1 cellular context compared by ENCODE assay signal in the genomic region with DNA sequence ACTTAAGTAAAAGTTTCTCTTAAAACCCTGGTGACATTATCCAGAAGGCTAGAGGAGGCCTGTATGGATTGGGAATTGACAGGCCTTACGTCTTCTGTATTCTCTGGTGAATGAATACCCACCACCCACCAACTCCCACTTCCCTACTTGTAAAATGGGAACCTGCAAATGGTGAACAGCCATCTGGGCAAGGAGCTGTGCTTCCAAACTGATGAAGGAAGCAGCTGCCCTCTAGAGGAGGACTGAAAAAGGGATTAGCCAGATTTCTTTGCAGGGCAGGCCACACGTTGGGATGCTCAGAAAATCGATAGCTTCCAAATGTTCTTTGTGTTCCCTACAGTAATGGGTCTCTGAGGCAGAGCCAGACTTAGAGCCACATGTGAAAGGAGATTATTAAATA.
TF ChIP-seq lines count a peak whose summit lies in the region.

No MANE protein-coding gene starts in this region.

TF ChIP-seq in H1, 55 proteins besides CTCF, POLR2A, EP300 and RAD21:
- TF ChIP-seq KDM5A (IDR thresholded peaks at IDR 0.05; ENCODE audit: low read length) (no peak), RXRA (IDR thresholded peaks at IDR 0.05; ENCODE audit: insufficient read depth, low read depth, low read length) (no peak), NRF1 (IDR thresholded peaks at IDR 0.05; ENCODE audit: low read depth, low read length) (no peak), SRF (IDR thresholded peaks at IDR 0.05; ENCODE audit: low read depth, low read length) (no peak), TAF1 (IDR thresholded peaks at IDR 0.05; ENCODE audit: low read depth, low read length) (no peak), GABPA (IDR thresholded peaks at IDR 0.05; ENCODE audit: borderline replicate concordance, insufficient read depth, low read length) (no peak), SIN3A (conservative IDR thresholded peaks at IDR 0.05 in 1 of 2, IDR thresholded peaks at IDR 0.05 in 1 of 2; ENCODE audit: low read depth in 1 of 2, low read length in 2 of 2) (no peak), CHD2 (IDR thresholded peaks at IDR 0.05; ENCODE audit: low read length) (no peak)
- TF ChIP-seq, protein P1, sequence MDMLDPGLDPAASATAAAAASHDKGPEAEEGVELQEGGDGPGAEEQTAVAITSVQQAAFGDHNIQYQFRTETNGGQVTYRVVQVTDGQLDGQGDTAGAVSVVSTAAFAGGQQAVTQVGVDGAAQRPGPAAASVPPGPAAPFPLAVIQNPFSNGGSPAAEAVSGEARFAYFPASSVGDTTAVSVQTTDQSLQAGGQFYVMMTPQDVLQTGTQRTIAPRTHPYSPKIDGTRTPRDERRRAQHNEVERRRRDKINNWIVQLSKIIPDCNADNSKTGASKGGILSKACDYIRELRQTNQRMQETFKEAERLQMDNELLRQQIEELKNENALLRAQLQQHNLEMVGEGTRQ (IDR thresholded peaks at IDR 0.05; ENCODE audit: low read length), result no peak
- TF ChIP-seq, protein P2, sequence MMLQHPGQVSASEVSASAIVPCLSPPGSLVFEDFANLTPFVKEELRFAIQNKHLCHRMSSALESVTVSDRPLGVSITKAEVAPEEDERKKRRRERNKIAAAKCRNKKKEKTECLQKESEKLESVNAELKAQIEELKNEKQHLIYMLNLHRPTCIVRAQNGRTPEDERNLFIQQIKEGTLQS (IDR thresholded peaks at IDR 0.05; ENCODE audit: insufficient read depth, low read depth, low read length), result no peak
